Comparison of ENCODE assay signal across 21 cellular contexts in the genomic region with DNA sequence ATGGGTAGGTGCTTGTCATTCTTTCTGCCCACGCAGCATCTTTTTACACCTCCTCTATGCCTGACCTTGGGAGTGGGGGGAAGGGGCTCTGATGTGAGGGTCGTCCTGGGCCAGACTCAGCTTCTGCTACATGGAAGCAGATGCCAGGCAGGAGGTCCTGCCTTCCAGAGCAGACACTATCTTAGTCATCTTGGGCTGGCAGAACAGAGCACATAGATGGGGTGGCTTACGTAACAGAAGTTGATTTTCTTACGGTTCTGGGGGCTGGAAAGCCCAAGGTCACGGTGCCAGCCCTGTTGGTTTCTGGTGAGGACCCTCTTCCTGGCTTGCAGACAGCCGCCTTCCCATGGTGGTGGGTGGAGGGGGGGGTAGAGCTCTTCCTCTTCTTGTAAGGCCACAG.
"Had no signal": no experiment of that assay in that cellular context is flagged by ENCODE, and none has a peak within 500 bp of the region (broad histone marks: within the 10 kb centered on the region; RNA-seq: fewer than 3 reads in every experiment).

No MANE protein-coding gene starts in this region.

- ATAC-seq: activated CD4-positive, CD25-positive, alpha-beta regulatory T cell treated with anti-CD3 and anti-CD28 coated beads, Interleukin-2, amount 50 U/mL, for 24 hours; activated T-cell treated with anti-CD3 and anti-CD28 coated beads, Interleukin-2, amount 50 U/mL, for 72 hours; effector memory CD8-positive, alpha-beta T cell; naive thymus-derived CD4-positive, alpha-beta T cell had no signal

- H3K4me3 Mint-ChIP-seq: activated CD4-positive, alpha-beta T cell treated with anti-CD3 and anti-CD28 coated beads, Interleukin-2, amount 10 ng/mL, durations not matched to agents 7 days and 5 days; activated naive CD4-positive, alpha-beta T cell treated with anti-CD3 and anti-CD28 coated beads, Interleukin-2, amount 50 U/mL, for 24 hours; activated T-cell treated with anti-CD3 and anti-CD28 coated beads, Interleukin-2, amount 50 U/mL, for 72 hours; effector memory CD8-positive, alpha-beta T cell; naive thymus-derived CD4-positive, alpha-beta T cell had no signal

- H3K27me3 Mint-ChIP-seq: activated CD4-positive, alpha-beta T cell treated with anti-CD3 and anti-CD28 coated beads, Interleukin-2, amount 10 ng/mL, durations not matched to agents 7 days and 5 days; activated naive CD4-positive, alpha-beta T cell treated with anti-CD3 and anti-CD28 coated beads, Interleukin-2, amount 50 U/mL, for 24 hours; effector memory CD8-positive, alpha-beta T cell; naive thymus-derived CD4-positive, alpha-beta T cell had no signal

- H3K4me1 Mint-ChIP-seq: activated naive CD4-positive, alpha-beta T cell treated with anti-CD3 and anti-CD28 coated beads, Interleukin-2, amount 50 U/mL, for 24 hours had no signal

- DNase-seq: activated CD4-positive, alpha-beta T cell treated with anti-CD3 and anti-CD28 coated beads, Interleukin-2, amount 10 ng/mL, durations not matched to agents 7 days and 5 days; activated CD8-positive, alpha-beta memory T cell treated with anti-CD3 and anti-CD28 coated beads, Interleukin-2, amount 50 U/mL, for 4 hours; activated gamma-delta T cell; activated T-cell treated with anti-CD3 and anti-CD28 coated beads, Interleukin-2, amount 50 U/mL, for 72 hours; dermis blood vessel endothelial cell; effector memory CD8-positive, alpha-beta T cell; mesendoderm; naive thymus-derived CD4-positive, alpha-beta T cell; sigmoid colon; stimulated activated CD4-positive, alpha-beta T cell treated with anti-CD3 and anti-CD28 coated beads, Interleukin-4, amount 100 ng/mL, for 4 hours; stimulated activated naive CD4-positive, alpha-beta T cell treated with Interleukin-2 at 50 U/mL for 16 hours; T1000; transverse colon had no signal

- H3K27ac ChIP-seq: hepatocyte, sigmoid colon, transverse colon had no signal

- FAIRE-seq: astrocyte, bronchial epithelial cell, islet of Langerhans, pancreas had no signal

- H3K9me3 ChIP-seq: left lung, pancreas, sigmoid colon, transverse colon had no signal

- H3K9me3 Mint-ChIP-seq: activated CD4-positive, alpha-beta T cell treated with anti-CD3 and anti-CD28 coated beads, Interleukin-2, amount 10 ng/mL, durations not matched to agents 7 days and 5 days; activated naive CD4-positive, alpha-beta T cell treated with anti-CD3 and anti-CD28 coated beads, Interleukin-2, amount 50 U/mL, for 24 hours; activated T-cell treated with anti-CD3 and anti-CD28 coated beads, Interleukin-2, amount 50 U/mL, for 72 hours; effector memory CD8-positive, alpha-beta T cell; naive thymus-derived CD4-positive, alpha-beta T cell had no signal

- H3K4me3 ChIP-seq: hepatocyte, left lung, pancreas, sigmoid colon, transverse colon had no signal

- H3K27ac Mint-ChIP-seq: activated CD4-positive, alpha-beta T cell treated with anti-CD3 and anti-CD28 coated beads, Interleukin-2, amount 10 ng/mL, durations not matched to agents 7 days and 5 days; activated naive CD4-positive, alpha-beta T cell treated with anti-CD3 and anti-CD28 coated beads, Interleukin-2, amount 50 U/mL, for 24 hours; activated T-cell treated with anti-CD3 and anti-CD28 coated beads, Interleukin-2, amount 50 U/mL, for 72 hours; effector memory CD8-positive, alpha-beta T cell had no signal

- H3K36me3 Mint-ChIP-seq: activated naive CD4-positive, alpha-beta T cell treated with anti-CD3 and anti-CD28 coated beads, Interleukin-2, amount 50 U/mL, for 24 hours had no signal

- H3K4me1 ChIP-seq: left lung had no signal

- H3K27me3 ChIP-seq: hepatocyte, left lung, pancreas, sigmoid colon, transverse colon had no signal

- H3K36me3 ChIP-seq: left lung, pancreas, sigmoid colon, transverse colon had no signal
